In genomic region chr12:2439332-2440100, GRCh38 we compare ENCODE assay signal across 32 cellular contexts.
DNase-seq lines count a peak whose midpoint lies in the region; ATAC-seq, FAIRE-seq and TF ChIP-seq lines count a peak whose summit lies in the region.
"Had no signal": no experiment of that assay in that cellular context is flagged by ENCODE, and none has a peak within 500 bp of the region (broad histone marks: within the 10 kb centered on the region; RNA-seq: fewer than 3 reads in every experiment).

No MANE protein-coding gene starts in this region.

- no peak overlapping the region for H3K4me2 ChIP-seq in HepG2 (ENCODE audit: low read depth, low read length)

- no peak overlapping the region for H3K4me3 Mint-ChIP-seq in neural crest cell
- H3K4me3 Mint-ChIP-seq: activated CD4-positive, alpha-beta memory T cell treated with anti-CD3 and anti-CD28 coated beads for 36 hours; activated naive CD4-positive, alpha-beta T cell treated with anti-CD3 and anti-CD28 coated beads for 36 hours; activated T-helper 1 cell treated with anti-CD3 and anti-CD28 coated beads, Interleukin-12 subunit alpha, Interleukin-12 subunit beta, Interleukin-2, Interleukin-4 antibody, amounts not matched to agents 30 ng/mL and 10 ng/mL and 1 ng/mL, durations not matched to agents 14 hours and 24 hours and 36 hours; CD4-positive, CD25-positive, alpha-beta regulatory T cell; HFFc6; T-helper 17 cell had no signal

- H3K27ac ChIP-seq in HepG2 (ENCODE audit: extremely low read length, insufficient read depth, low read length): no peak overlapping the region
- H3K27ac ChIP-seq in right lobe of liver: no peak overlapping the region
- H3K27ac ChIP-seq in heart left ventricle: peak overlapping the region in 6 of 12 donors; percentile 16 to 58 (median 34)
- H3K27ac ChIP-seq: GM23248, suprapubic skin, uterus had no signal

- H3K9me3 ChIP-seq in HepG2 (ENCODE audit: low read length): no peaks in the 10 kb centered on the region
- H3K9me3 ChIP-seq in right lobe of liver: no peaks in the 10 kb centered on the region
- H3K9me3 ChIP-seq in heart left ventricle: no peaks in the 10 kb centered on the region
- H3K9me3 ChIP-seq: suprapubic skin, uterus had no signal

- H3K27me3 ChIP-seq in HepG2 (ENCODE audit: control insufficient read depth in 1 of 2, insufficient read depth in 2 of 2, low read length in 2 of 2): peaks cover 0 to 15% of the 10 kb centered on the region in 2 experiments; a peak in 2 of 5 replicates
- H3K27me3 ChIP-seq in right lobe of liver: no peaks in the 10 kb centered on the region
- H3K27me3 ChIP-seq in heart left ventricle: no peaks in the 10 kb centered on the region
- H3K27me3 ChIP-seq: suprapubic skin, uterus had no signal

- in situ Hi-C loops in HepG2 (cut with HindIII; ENCODE audit: extremely low pct_ligation_motif_present, low pct_unique_long_range_greater_than_20kb): no loop called here

- WGBS in HepG2 (ENCODE audit: low lambda C conversion rate): 13% methylated on average over 11 of the region's 11 CpGs
- WGBS in right lobe of liver (ENCODE audit: insufficient coverage, low coverage, low lambda C conversion rate, missing lambda C conversion rate): 45% methylated on average over 6 of the region's 11 CpGs
- 51 to 58% (median 55%) methylated on average over 11 of the region's 11 CpGs for WGBS in heart left ventricle, 4 donors

- H3K9me3 Mint-ChIP-seq in neural crest cell: peaks cover 12% of the 10 kb centered on the region
- H3K9me3 Mint-ChIP-seq: activated CD4-positive, alpha-beta memory T cell treated with anti-CD3 and anti-CD28 coated beads for 36 hours; activated T-helper 1 cell treated with anti-CD3 and anti-CD28 coated beads, Interleukin-12 subunit alpha, Interleukin-12 subunit beta, Interleukin-2, Interleukin-4 antibody, amounts not matched to agents 30 ng/mL and 10 ng/mL and 1 ng/mL, durations not matched to agents 14 hours and 24 hours and 36 hours; HFFc6 had no signal

- no peak for FAIRE-seq in HepG2 (lab: Jason Lieb, UNC)
- FAIRE-seq: A204.1, GM12878, RCC 7860 had no signal

- H4K20me1 ChIP-seq in HepG2 (ENCODE audit: insufficient read depth, low read length): no peaks in the 10 kb centered on the region

- H3K4me3 ChIP-seq in HepG2 (replicated peaks in 1 of 3; ENCODE audit: insufficient read depth in 1 of 3, low read depth in 2 of 3, low read length in 3 of 3) (no peak overlapping the region), right lobe of liver (no peak overlapping the region), heart left ventricle (no peak overlapping the region)
- H3K4me3 ChIP-seq: GM12878, GM23248, suprapubic skin, uterus had no signal

- H3K27ac Mint-ChIP-seq in neural crest cell (ENCODE audit: unreplicated experiment): peak overlapping the region; percentile 47
- H3K27ac Mint-ChIP-seq: activated CD4-positive, alpha-beta memory T cell treated with anti-CD3 and anti-CD28 coated beads for 36 hours; activated naive CD4-positive, alpha-beta T cell treated with anti-CD3 and anti-CD28 coated beads for 36 hours; activated T-helper 1 cell treated with anti-CD3 and anti-CD28 coated beads, Interleukin-12 subunit alpha, Interleukin-12 subunit beta, Interleukin-2, Interleukin-4 antibody, amounts not matched to agents 30 ng/mL and 10 ng/mL and 1 ng/mL, durations not matched to agents 14 hours and 24 hours and 36 hours; CD4-positive, CD25-positive, alpha-beta regulatory T cell; HFFc6; T-helper 17 cell had no signal

- TF ChIP-seq POLR2A in HepG2 (IDR thresholded peaks at IDR 0.05; ENCODE audit: insufficient read depth in 1 of 2, low read depth in 2 of 2, low read length in 2 of 2) (no peak), right lobe of liver (IDR thresholded peaks at IDR 0.05) (no peak), heart left ventricle (IDR thresholded peaks at IDR 0.05) (no peak)

- no peaks in the 10 kb centered on the region for H3K27me3 Mint-ChIP-seq in neural crest cell (ENCODE audit: low read depth)
- H3K27me3 Mint-ChIP-seq: CD4-positive, CD25-positive, alpha-beta regulatory T cell had no signal

- H3K4me1 Mint-ChIP-seq in neural crest cell: peaks cover 24% of the 10 kb centered on the region
- H3K4me1 Mint-ChIP-seq: CD4-positive, CD25-positive, alpha-beta regulatory T cell; T-helper 17 cell had no signal

- BruUV-seq in HepG2 (replicated peaks; lab: Mats Ljungman, UMichigan): no TSS peak

- no peak for DNase-seq in HepG2 (ENCODE audit: low spot score)
- DNase-seq in right lobe of liver: no peak
- DNase-seq in heart left ventricle: peak in 4 of 5 donors; percentile 52 to 84 (median 60)
- DNase-seq in neural crest cell (ENCODE audit: low read depth, low spot score): no peak
- no peak for DNase-seq in stimulated activated CD4-positive, alpha-beta T cell treated with anti-CD3 and anti-CD28 coated beads, Interleukin-1b, Interleukin-23, amount 100 ng/mL, for 48 hours
- DNase-seq in COR-L47 (lab: John Stamatoyannopoulos, UW): no peak
- no peak for DNase-seq in ecto neural progenitor cell (ENCODE audit: low spot score)
- no peak for DNase-seq in SKM-1 (lab: John Stamatoyannopoulos, UW; ENCODE audit: unreplicated experiment)
- DNase-seq: activated CD4-positive, alpha-beta memory T cell treated with anti-CD3 and anti-CD28 coated beads for 36 hours; activated CD8-positive, alpha-beta memory T cell treated with anti-CD3 and anti-CD28 coated beads, Interleukin-2, amount 50 U/mL, for 4 hours; activated naive CD4-positive, alpha-beta T cell treated with anti-CD3 and anti-CD28 coated beads for 36 hours; amniotic stem cell; CD4-positive, CD25-positive, alpha-beta regulatory T cell; effector CD4-positive, alpha-beta T cell; GM23248; HFFc6; Karpas-422; mesenchymal stem cell; NCI-H1048; NCI-H187; NCI-H524 treated with DMSO at 0.1 percent for 48 hours; NK-92 treated with Interleukin-12 subunit alpha and Interleukin-12 subunit beta, amount 100 ng/mL, for 24 hours; occipital lobe; stimulated activated CD4-positive, alpha-beta T cell treated with anti-CD3 and anti-CD28 coated beads, Interleukin-4, amount 100 ng/mL, for 1 hour; T-helper 17 cell; uterus had no signal

- no peaks in the 10 kb centered on the region for H3K4me1 ChIP-seq in HepG2 (ENCODE audit: insufficient read depth, low read length)
- no peaks in the 10 kb centered on the region for H3K4me1 ChIP-seq in right lobe of liver
- peaks cover 0 to 72% (median 27%) of the 10 kb centered on the region in 12 donors for H3K4me1 ChIP-seq in heart left ventricle
- H3K4me1 ChIP-seq: suprapubic skin, uterus had no signal

- H2AFZ ChIP-seq in HepG2 (ENCODE audit: low read length): no peak overlapping the region
- H2AFZ ChIP-seq: GM23248 had no signal

- CTCF ChIA-PET in HepG2 (lab: Yijun Ruan, JAX; ENCODE audit: low intra/inter-chr PET ratio, low total read pairs): no interaction called here

- no peaks in the 10 kb centered on the region for H3K36me3 Mint-ChIP-seq in neural crest cell (ENCODE audit: low read depth)
- H3K36me3 Mint-ChIP-seq: activated CD4-positive, alpha-beta memory T cell treated with anti-CD3 and anti-CD28 coated beads for 36 hours; CD4-positive, CD25-positive, alpha-beta regulatory T cell had no signal

- intact Hi-C loops in HepG2 (cut with micrococcal nuclease; ENCODE audit: unreplicated experiment) (no loop called here), right lobe of liver (cut with DNase I) (no loop called here), heart left ventricle (cut with DNase I) (no loop called here)

- H3K36me3 ChIP-seq in HepG2 (replicated peaks in 1 of 2; ENCODE audit: control insufficient read depth in 1 of 2, insufficient read depth in 2 of 2, low read length in 2 of 2): no peaks in the 10 kb centered on the region
- H3K36me3 ChIP-seq in right lobe of liver: no peaks in the 10 kb centered on the region
- no peaks in the 10 kb centered on the region for H3K36me3 ChIP-seq in heart left ventricle
- H3K36me3 ChIP-seq: suprapubic skin, uterus had no signal

- H3K9ac ChIP-seq in HepG2 (ENCODE audit: insufficient read depth, low read depth, low read length): no peak overlapping the region
- H3K9ac ChIP-seq: GM23248 had no signal

- ATAC-seq in HepG2 (no peak), right lobe of liver (no peak), heart left ventricle (peak; percentile 74 to 89 (median 88))
- ATAC-seq: activated CD4-positive, CD25-positive, alpha-beta regulatory T cell treated with anti-CD3 and anti-CD28 coated beads, Interleukin-2, amount 50 U/mL, for 24 hours; GM12878; T-helper 17 cell had no signal

- POLR2A ChIA-PET in HepG2 (lab: Yijun Ruan, JAX): no interaction called here

- TF ChIP-seq CTCF in HepG2 (CRISPR knock-in tag; IDR thresholded peaks at IDR 0.05) (no peak), right lobe of liver (IDR thresholded peaks at IDR 0.05) (no peak), heart left ventricle (IDR thresholded peaks at IDR 0.05) (no peak), neural crest cell (conservative IDR thresholded peaks at IDR 0.05) (no peak)

- TF ChIP-seq EP300 in HepG2 (IDR thresholded peaks at IDR 0.05; ENCODE audit: low read depth in 2 of 2, low read length in 2 of 2) (no peak), HepG2 (CRISPR knock-in tag; IDR thresholded peaks at IDR 0.05; ENCODE audit: borderline replicate concordance) (no peak)

- TF ChIP-seq RAD21 in HepG2 (CRISPR knock-in tag; IDR thresholded peaks at IDR 0.05): no peak

- H3K79me2 ChIP-seq in HepG2 (ENCODE audit: insufficient read depth, low read length): no peaks in the 10 kb centered on the region

TF ChIP-seq in HepG2, 621 proteins besides CTCF, POLR2A, EP300 and RAD21 (continues in another document):
- no peak for TF ChIP-seq JUN (CRISPR knock-in tag; IDR thresholded peaks at IDR 0.05)

Comparison
In these comparisons a context has a peak if more than half of its experiments do, and no peak if none do; other contexts are left out.
1. ATAC-seq: peak in heart left ventricle (4 of 4); none in HepG2 (single experiment) and right lobe of liver (0 of 4).
2. DNase-seq: peak in heart left ventricle (4 of 5); none in HepG2 (single experiment), right lobe of liver (0 of 3), neural crest cell (single experiment), stimulated activated CD4-positive, alpha-beta T cell treated with anti-CD3 and anti-CD28 coated beads, Interleukin-1b, Interleukin-23, amount 100 ng/mL, for 48 hours (single experiment), COR-L47 (single experiment), ecto neural progenitor cell (single experiment) and SKM-1 (single experiment).